Comparison of ENCODE assay signal across 1 cellular context in the genomic region with DNA sequence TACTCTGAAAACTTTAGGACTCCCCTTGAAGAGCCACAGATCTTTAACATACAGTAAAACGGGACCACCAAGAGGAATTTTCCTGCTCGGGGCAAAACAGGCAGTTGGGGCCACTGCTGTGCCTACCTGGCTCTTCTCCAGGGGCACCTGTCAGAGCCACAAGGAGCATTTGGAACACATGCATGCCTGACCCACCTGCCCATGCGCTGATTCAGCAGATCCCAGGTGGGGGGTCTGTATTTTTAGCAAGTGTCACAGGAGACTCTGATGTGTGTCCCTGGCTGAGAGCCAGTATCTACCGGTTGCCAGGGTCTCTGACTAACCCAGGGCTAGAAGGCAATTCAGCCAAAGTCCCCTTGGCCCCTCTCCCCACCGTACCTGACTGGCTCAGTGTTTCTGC.
TF ChIP-seq lines count a peak whose summit lies in the region.

No MANE protein-coding gene starts in this region.

TF ChIP-seq in IMR-90, 13 proteins besides CTCF, POLR2A, EP300 and RAD21:
- peak; percentile 58 for TF ChIP-seq MAFK (IDR thresholded peaks at IDR 0.05; ENCODE audit: low read depth, low read length)
- TF ChIP-seq BHLHE40 (IDR thresholded peaks at IDR 0.05; ENCODE audit: low read depth, low read length) = no peak
